In the genomic region with DNA sequence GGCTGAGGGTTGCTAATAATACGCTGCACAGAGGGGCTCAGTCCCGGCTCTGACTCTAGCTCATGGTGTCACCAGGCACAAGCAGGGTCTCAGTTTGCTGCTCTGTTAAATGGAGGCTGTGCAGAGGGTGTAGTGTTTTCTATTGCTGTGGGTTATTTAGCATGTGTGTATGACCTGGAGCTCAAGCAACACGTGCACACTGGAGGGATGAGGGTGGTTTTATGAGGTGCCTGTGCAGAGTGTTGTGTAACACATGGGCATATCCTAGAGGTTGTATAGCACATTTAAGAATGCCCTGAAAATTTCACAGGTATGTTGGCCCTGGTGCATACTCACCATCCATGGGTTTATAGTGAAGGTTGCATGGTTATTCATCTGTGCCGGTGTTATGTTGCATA, we compare ENCODE assay signal across 10 cellular contexts. TPM values are rescaled to one million over a fixed set of nuclear protein-coding genes. Genes with fewer than 3 reads are reported as not detected.
A peak's percentile ranks its signal among the peaks of the same experiment; 100 is the strongest.
DNase-seq lines count a peak whose midpoint lies in the region; ATAC-seq, FAIRE-seq and TF ChIP-seq lines count a peak whose summit lies in the region.
"Had no signal": no experiment of that assay in that cellular context is flagged by ENCODE, and none has a peak within 500 bp of the region (broad histone marks: within the 10 kb centered on the region; RNA-seq: fewer than 3 reads in every experiment).

No MANE protein-coding gene starts in this region.

- H3K27me3 Mint-ChIP-seq in CD8-positive, alpha-beta memory T cell = peaks cover 0 to 3% of the 10 kb centered on the region in 2 donors
- H3K27me3 Mint-ChIP-seq: activated CD4-positive, alpha-beta T cell treated with anti-CD3 and anti-CD28 coated beads, Interleukin-2, amount 10 ng/mL, durations not matched to agents 24 days and 14 days had no signal

- no peaks in the 10 kb centered on the region for H3K9me3 ChIP-seq in CD8-positive, alpha-beta memory T cell (ENCODE audit: low read length)
- no peaks in the 10 kb centered on the region for H3K9me3 ChIP-seq in breast epithelium
- H3K9me3 ChIP-seq in pancreas = no peaks in the 10 kb centered on the region
- H3K9me3 ChIP-seq: SJSA1 had no signal

- H3K27me3 ChIP-seq in CD8-positive, alpha-beta memory T cell (ENCODE audit: insufficient read depth, low read length, poor library complexity, severe bottlenecking) = no peaks in the 10 kb centered on the region
- H3K27me3 ChIP-seq in breast epithelium = no peaks in the 10 kb centered on the region
- no peaks in the 10 kb centered on the region for H3K27me3 ChIP-seq in pancreas
- H3K27me3 ChIP-seq: SJSA1 had no signal

- no peak for FAIRE-seq in pancreas (lab: Jason Lieb, UNC)

- no peak overlapping the region for H3K4me3 Mint-ChIP-seq in CD8-positive, alpha-beta memory T cell
- H3K4me3 Mint-ChIP-seq: activated CD4-positive, alpha-beta T cell treated with anti-CD3 and anti-CD28 coated beads, Interleukin-2, amount 10 ng/mL, durations not matched to agents 24 days and 14 days had no signal

- H3K27ac ChIP-seq in CD8-positive, alpha-beta memory T cell (ENCODE audit: low read depth, low read length) = peak overlapping the region; percentile 6
- H3K27ac ChIP-seq in breast epithelium (peak overlapping the region; percentile 94 to 96), pancreas (peak overlapping the region; percentile 71 to 91 (median 82))
- H3K27ac ChIP-seq: epithelial cell of prostate, SJSA1 had no signal

- TF ChIP-seq POLR2A in breast epithelium (IDR thresholded peaks at IDR 0.05) = no peak

- H3K27ac Mint-ChIP-seq in CD8-positive, alpha-beta memory T cell = peak overlapping the region in 4 of 8 donors; percentile 44 to 79 (median 64)
- H3K27ac Mint-ChIP-seq: activated CD4-positive, alpha-beta T cell treated with anti-CD3 and anti-CD28 coated beads, Interleukin-2, amount 10 ng/mL, durations not matched to agents 24 days and 14 days had no signal

- H3K4me3 ChIP-seq in CD8-positive, alpha-beta memory T cell (ENCODE audit: low read length) = no peak overlapping the region
- peak overlapping the region in 1 of 3 donors; percentile 13 for H3K4me3 ChIP-seq in breast epithelium
- no peak overlapping the region for H3K4me3 ChIP-seq in pancreas
- H3K4me3 ChIP-seq: SJSA1 had no signal

- CTCF ChIA-PET in CD8-positive, alpha-beta memory T cell (lab: Charles Lee) = interaction anchor here (0.6 to 6.7 kb wide), 32 partner anchors 8 to 166 kb away, joined by 3 to 96 read pairs (median 7); a partner anchor contains a TSS

- H3K9me3 Mint-ChIP-seq in CD8-positive, alpha-beta memory T cell = no peaks in the 10 kb centered on the region
- H3K9me3 Mint-ChIP-seq: activated CD4-positive, alpha-beta T cell treated with anti-CD3 and anti-CD28 coated beads, Interleukin-2, amount 10 ng/mL, durations not matched to agents 24 days and 14 days; H9 had no signal

- TF ChIP-seq CTCF in breast epithelium (IDR thresholded peaks at IDR 0.05) (no peak), pancreas (IDR thresholded peaks at IDR 0.05) (no peak)

- peaks cover 0 to 47% (median 4%) of the 10 kb centered on the region in 3 donors for H3K36me3 Mint-ChIP-seq in CD8-positive, alpha-beta memory T cell

- ATAC-seq in pancreas = no peak
- no peak for ATAC-seq in GM21619 (IDR thresholded peaks at IDR 0.05; ENCODE audit: unreplicated experiment)

- intact Hi-C loops in breast epithelium (cut with DNase I; ENCODE audit: low total_unique reads) (no loop called here), pancreas (cut with DNase I) (no loop called here)

- peaks cover 19% of the 10 kb centered on the region for H3K36me3 ChIP-seq in CD8-positive, alpha-beta memory T cell (ENCODE audit: insufficient read depth, low read length)
- H3K36me3 ChIP-seq in breast epithelium (no peaks in the 10 kb centered on the region), pancreas (peaks cover 0 to 4% (median 0%) of the 10 kb centered on the region in 3 donors)

- DNase-seq in CD8-positive, alpha-beta memory T cell = no peak
- no peak for DNase-seq in breast epithelium (ENCODE audit: low spot score in 2 of 2)
- DNase-seq in pancreas = no peak
- DNase-seq in NCI-H2081 treated with DMSO at 0.1 percent for 48 hours (lab: John Stamatoyannopoulos, UW) = no peak
- no peak for DNase-seq in germinal center (ENCODE audit: low spot score)

- peaks cover 31% of the 10 kb centered on the region for H3K4me1 ChIP-seq in CD8-positive, alpha-beta memory T cell (ENCODE audit: insufficient read depth, low read length)
- H3K4me1 ChIP-seq in breast epithelium (peaks cover 41 to 56% of the 10 kb centered on the region in 2 donors), pancreas (peaks cover 52 to 56% (median 52%) of the 10 kb centered on the region in 3 donors)

- WGBS in pancreas, 2 donors = 43 to 56% methylated on average over 4 of the region's 4 CpGs

- POLR2A ChIA-PET in CD8-positive, alpha-beta memory T cell (lab: Charles Lee) = interaction anchor here (0.6 to 2.1 kb wide), 3 partner anchors 10 to 23 kb away, joined by 4 to 10 read pairs (median 5); no protein-coding TSS in a partner anchor

- H3K4me1 Mint-ChIP-seq in CD8-positive, alpha-beta memory T cell = peaks cover 24 to 46% (median 32%) of the 10 kb centered on the region in 3 donors

RNA-seq across cellular contexts. Expression of a gene that starts 13.3 kb away (rescaled TPM):
- total RNA-seq in CD8-positive, alpha-beta memory T cell = 10 to 100 TPM; 12.6 to 13.2 TPM
- polyA plus RNA-seq in CD8-positive, alpha-beta memory T cell = 17.0 TPM
- total RNA-seq in breast epithelium (10 to 100 TPM; 41.6 to 61.0 (median 48.1) TPM), pancreas (10 to 100 TPM; 13.8 to 28.1 (median 20.6) TPM)
- 10 to 100 TPM; 22.4 to 35.7 TPM for polyA plus RNA-seq in pancreas

RNA-seq across cellular contexts. Expression of a gene that starts 21.9 kb away (rescaled TPM):
- total RNA-seq in CD8-positive, alpha-beta memory T cell = 100 to 1,000 TPM; 118 to 121 TPM
- 51.2 TPM for polyA plus RNA-seq in CD8-positive, alpha-beta memory T cell
- total RNA-seq in breast epithelium (10 to 100 TPM; 50.7 to 74.7 (median 59.7) TPM), pancreas (10 to 100 TPM; 22.1 to 43.7 (median 29.1) TPM)
- polyA plus RNA-seq in pancreas = 10 to 100 TPM; 58.5 to 60.1 TPM

RNA-seq across cellular contexts. Expression of a gene that starts 24.3 kb away (rescaled TPM):
- total RNA-seq in CD8-positive, alpha-beta memory T cell = 10 to 100 TPM; 10.0 to 10.2 TPM
- 10.4 TPM for polyA plus RNA-seq in CD8-positive, alpha-beta memory T cell
- total RNA-seq in breast epithelium (10 to 100 TPM in 1 of 3 donors, 1 to 10 TPM in 2; 8.8 to 10.5 (median 9.2) TPM), pancreas (10 to 100 TPM in 4 of 6 donors, 1 to 10 TPM in 2; 4.8 to 16.6 (median 11.2) TPM)
- polyA plus RNA-seq in pancreas = 10 to 100 TPM; 11.0 to 17.5 TPM

RNA-seq across cellular contexts. Expression of a gene that starts 45.7 kb away (rescaled TPM):
- 10 to 100 TPM; 88.6 to 91.5 TPM for total RNA-seq in CD8-positive, alpha-beta memory T cell
- polyA plus RNA-seq in CD8-positive, alpha-beta memory T cell = 13.5 TPM
- total RNA-seq in breast epithelium (10 to 100 TPM; 49.3 to 79.3 (median 78.2) TPM), pancreas (10 to 100 TPM; 21.0 to 44.6 (median 29.2) TPM)
- 100 to 1,000 TPM in 1 of 2 donors, 10 to 100 TPM in 1; 71.0 to 105 TPM for polyA plus RNA-seq in pancreas

Comparison
In these comparisons a context has a peak if more than half of its experiments do, and no peak if none do; other contexts are left out.
1. H3K27ac ChIP-seq: peak in every context shown above with its lines; median percentile 95 in breast epithelium; 82 in pancreas; 6 in CD8-positive, alpha-beta memory T cell.